18 cellular contexts compared by ENCODE assay signal in the genomic region with DNA sequence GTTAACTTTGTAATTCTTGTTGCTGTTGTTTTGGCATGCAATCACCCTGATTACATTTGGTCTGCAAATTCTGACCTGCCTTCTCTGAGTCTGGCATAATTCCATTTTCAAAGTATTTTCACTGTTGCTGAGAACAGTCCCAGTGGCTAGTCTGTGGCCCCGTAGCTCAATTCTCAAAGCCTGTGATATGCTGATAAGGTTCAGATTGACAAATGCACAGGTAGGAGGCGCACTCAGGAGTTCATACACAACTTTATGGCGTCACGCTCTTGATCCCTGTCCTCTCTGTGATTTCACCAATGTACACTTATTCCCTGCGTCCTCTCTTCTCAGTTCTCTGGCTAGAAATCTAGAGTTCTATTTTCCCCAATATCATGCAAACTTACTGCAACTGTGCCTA.
"Had no signal": no experiment of that assay in that cellular context is flagged by ENCODE, and none has a peak within 500 bp of the region (broad histone marks: within the 10 kb centered on the region; RNA-seq: fewer than 3 reads in every experiment).

No MANE protein-coding gene starts in this region.

- DNase-seq: effector CD8-positive, alpha-beta T cell; endodermal cell; esophagus squamous epithelium; foreskin melanocyte; left ventricle myocardium superior; lower lobe of right lung; naive thymus-derived CD8-positive, alpha-beta T cell; nephron progenitor cell; nucleus accumbens; sigmoid colon; stimulated activated CD4-positive, alpha-beta T cell treated with anti-CD3 and anti-CD28 coated beads, Interleukin-4, amount 100 ng/mL, for 4 hours; stimulated activated naive CD8-positive, alpha-beta T cell treated with anti-CD3 and anti-CD28 coated beads, Interleukin-15, Interleukin-2, amounts not matched to agents 100 U/mL and 50 U/mL, for 24 hours; substantia nigra; testis; tibial artery had no signal

- H3K9me3 ChIP-seq: esophagus squamous epithelium, lower lobe of right lung, prostate gland, right atrium auricular region, sigmoid colon, testis, tibial artery had no signal

- H3K27ac ChIP-seq: esophagus squamous epithelium, lower lobe of right lung, prostate gland, right atrium auricular region, sigmoid colon, testis, tibial artery had no signal

- H3K36me3 ChIP-seq: esophagus squamous epithelium, lower lobe of right lung, prostate gland, right atrium auricular region, sigmoid colon, tibial artery had no signal

- H3K4me3 ChIP-seq: esophagus squamous epithelium, lower lobe of right lung, prostate gland, right atrium auricular region, sigmoid colon, testis, tibial artery had no signal

- ATAC-seq: left ventricle myocardium superior; lower lobe of right lung; naive thymus-derived CD8-positive, alpha-beta T cell; stimulated activated memory B cell treated with anti-CD40 and anti-IgM and Interleukin-4, amounts not matched to agents 10 μg/mL and 1 μg/mL and 100 μg/mL, for 72 hours; stimulated activated naive CD8-positive, alpha-beta T cell treated with anti-CD3 and anti-CD28 coated beads, Interleukin-15, Interleukin-2, amounts not matched to agents 100 U/mL and 50 U/mL, for 24 hours had no signal

- H3K27me3 ChIP-seq: right atrium auricular region, sigmoid colon, testis had no signal

- H3K4me1 ChIP-seq: esophagus squamous epithelium, lower lobe of right lung, prostate gland, right atrium auricular region, sigmoid colon, testis, tibial artery had no signal
